In the genomic region with DNA sequence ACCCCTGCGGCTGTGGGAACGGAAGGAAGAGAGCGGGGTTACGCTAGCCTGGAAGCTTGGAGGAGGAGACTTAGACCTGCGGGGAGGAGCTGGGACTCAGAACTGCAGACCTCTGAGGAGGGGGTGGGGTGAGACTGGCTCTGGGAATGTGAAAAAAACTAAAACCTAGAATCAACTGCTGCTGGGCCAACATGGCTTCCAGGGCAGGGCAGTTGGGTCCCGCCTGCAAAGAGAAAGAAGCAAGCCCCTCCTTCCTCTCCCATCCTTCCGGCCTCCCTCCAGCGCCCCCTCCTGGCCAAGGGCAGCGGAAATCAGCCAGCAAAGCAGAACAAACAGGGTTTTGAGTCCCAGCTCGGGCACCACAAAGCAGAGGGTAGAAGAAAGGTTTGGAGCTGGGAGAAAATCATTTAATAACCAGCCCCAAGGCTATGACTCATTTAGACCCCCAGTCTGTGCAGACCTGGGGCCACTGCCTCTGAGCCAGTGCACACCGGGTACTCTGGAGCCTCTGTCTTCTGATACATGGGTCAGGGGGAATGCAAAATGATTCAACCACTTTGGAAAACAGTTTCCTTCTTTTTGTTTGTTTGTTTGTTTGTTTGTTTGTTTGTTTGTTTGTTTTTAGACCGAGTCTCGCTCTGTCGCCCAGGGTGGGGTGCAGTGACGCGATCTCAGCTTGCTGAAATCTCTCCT, we compare ENCODE assay signal across 8 cellular contexts. TPM values are rescaled to one million over a fixed set of nuclear protein-coding genes. Genes with fewer than 3 reads are reported as not detected.
DNase-seq lines count a peak whose midpoint lies in the region; ATAC-seq and TF ChIP-seq lines count a peak whose summit lies in the region.

No MANE protein-coding gene starts in this region.

- peak overlapping the region; percentile 57 for H3K4me3 ChIP-seq in BLaER1
- H3K4me3 ChIP-seq in Peyer's patch: peak overlapping the region in 1 of 4 donors; percentile 14
- no peak overlapping the region for H3K4me3 ChIP-seq in psoas muscle

- H3K9me3 Mint-ChIP-seq in activated T-helper 1 cell treated with anti-CD3 and anti-CD28 coated beads, Interleukin-12 subunit alpha, Interleukin-12 subunit beta, Interleukin-2, Interleukin-4 antibody, amounts not matched to agents 30 ng/mL and 10 ng/mL and 1 ng/mL, durations not matched to agents 14 hours and 24 hours and 36 hours: no peaks in the 10 kb centered on the region
- H3K9me3 Mint-ChIP-seq in glutamatergic neuron (ENCODE audit: unreplicated experiment): peaks cover 4% of the 10 kb centered on the region

- H3K9me3 ChIP-seq in BLaER1 (no peaks in the 10 kb centered on the region), Peyer's patch (no peaks in the 10 kb centered on the region), psoas muscle (no peaks in the 10 kb centered on the region)

- peak overlapping the region; percentile 81 for H3K4me2 ChIP-seq in BLaER1

- H3K27ac ChIP-seq in BLaER1 (peak overlapping the region; percentile 93), Peyer's patch (peak overlapping the region in 1 of 4 donors; percentile 8), psoas muscle (no peak overlapping the region)

- intact Hi-C loops in activated T-helper 1 cell treated with anti-CD3 and anti-CD28 coated beads, Interleukin-12 subunit alpha, Interleukin-12 subunit beta, Interleukin-2, Interleukin-4 antibody, amounts not matched to agents 30 ng/mL and 10 ng/mL and 1 ng/mL, durations not matched to agents 14 hours and 24 hours and 36 hours (cut with micrococcal nuclease): no loop called here
- intact Hi-C loops in psoas muscle (cut with DNase I): loop anchor here in 1 of 2 donors (10.0 kb wide), 1 partner anchor 121 kb away; no protein-coding TSS in a partner anchor

- H3K27me3 ChIP-seq in BLaER1 (no peaks in the 10 kb centered on the region), Peyer's patch (no peaks in the 10 kb centered on the region), psoas muscle (ENCODE audit: insufficient read depth in 3 of 3, low read length in 2 of 3) (peaks cover 0 to 10% (median 2%) of the 10 kb centered on the region in 3 donors)

- peaks cover 32% of the 10 kb centered on the region for H3K4me1 Mint-ChIP-seq in activated T-helper 1 cell treated with anti-CD3 and anti-CD28 coated beads, Interleukin-12 subunit alpha, Interleukin-12 subunit beta, Interleukin-2, Interleukin-4 antibody, amounts not matched to agents 30 ng/mL and 10 ng/mL and 1 ng/mL, durations not matched to agents 14 hours and 24 hours and 36 hours (ENCODE audit: low read depth)
- H3K4me1 Mint-ChIP-seq in glutamatergic neuron (ENCODE audit: low read depth, unreplicated experiment): peaks cover 8% of the 10 kb centered on the region

- no peak for TF ChIP-seq POLR2A in Peyer's patch (IDR thresholded peaks at IDR 0.05)

- H3K4me1 ChIP-seq in BLaER1 (peaks cover 94% of the 10 kb centered on the region), Peyer's patch (no peaks in the 10 kb centered on the region), psoas muscle (peaks cover 31% of the 10 kb centered on the region)

- ATAC-seq in psoas muscle (no peak), HG02884 (IDR thresholded peaks at IDR 0.05; ENCODE audit: unreplicated experiment) (no peak)

- peak overlapping the region; percentile 11 for H3K4me3 Mint-ChIP-seq in activated T-helper 1 cell treated with anti-CD3 and anti-CD28 coated beads, Interleukin-12 subunit alpha, Interleukin-12 subunit beta, Interleukin-2, Interleukin-4 antibody, amounts not matched to agents 30 ng/mL and 10 ng/mL and 1 ng/mL, durations not matched to agents 14 hours and 24 hours and 36 hours
- H3K4me3 Mint-ChIP-seq in glutamatergic neuron (ENCODE audit: unreplicated experiment): no peak overlapping the region

- peak in 5 of 6 experiments; percentile 26 to 56 (median 40) for TF ChIP-seq CTCF in Peyer's patch (IDR thresholded peaks at IDR 0.05)
- TF ChIP-seq CTCF in glutamatergic neuron (IDR thresholded peaks at IDR 0.05; ENCODE audit: partially characterized antibody, unreplicated experiment): peak; percentile 86
- TF ChIP-seq CTCF in psoas muscle (IDR thresholded peaks at IDR 0.05): peak; percentile 37

- H3K27ac Mint-ChIP-seq in activated T-helper 1 cell treated with anti-CD3 and anti-CD28 coated beads, Interleukin-12 subunit alpha, Interleukin-12 subunit beta, Interleukin-2, Interleukin-4 antibody, amounts not matched to agents 30 ng/mL and 10 ng/mL and 1 ng/mL, durations not matched to agents 14 hours and 24 hours and 36 hours: peak overlapping the region; percentile 73
- H3K27ac Mint-ChIP-seq in glutamatergic neuron (ENCODE audit: unreplicated experiment): peak overlapping the region; percentile 56

- peaks cover 12% of the 10 kb centered on the region for H3K27me3 Mint-ChIP-seq in activated T-helper 1 cell treated with anti-CD3 and anti-CD28 coated beads, Interleukin-12 subunit alpha, Interleukin-12 subunit beta, Interleukin-2, Interleukin-4 antibody, amounts not matched to agents 30 ng/mL and 10 ng/mL and 1 ng/mL, durations not matched to agents 14 hours and 24 hours and 36 hours (ENCODE audit: insufficient read depth)
- H3K27me3 Mint-ChIP-seq in glutamatergic neuron (ENCODE audit: unreplicated experiment): peaks cover 6% of the 10 kb centered on the region

- H3K36me3 Mint-ChIP-seq in activated T-helper 1 cell treated with anti-CD3 and anti-CD28 coated beads, Interleukin-12 subunit alpha, Interleukin-12 subunit beta, Interleukin-2, Interleukin-4 antibody, amounts not matched to agents 30 ng/mL and 10 ng/mL and 1 ng/mL, durations not matched to agents 14 hours and 24 hours and 36 hours (ENCODE audit: low read depth): no peaks in the 10 kb centered on the region
- no peaks in the 10 kb centered on the region for H3K36me3 Mint-ChIP-seq in glutamatergic neuron (ENCODE audit: unreplicated experiment)

- H3K36me3 ChIP-seq in BLaER1: no peaks in the 10 kb centered on the region
- no peaks in the 10 kb centered on the region for H3K36me3 ChIP-seq in Peyer's patch
- H3K36me3 ChIP-seq in psoas muscle (ENCODE audit: insufficient read depth in 1 of 2, low read depth in 1 of 2): no peaks in the 10 kb centered on the region

- H3K9ac ChIP-seq in BLaER1: peak overlapping the region; percentile 79

- WGBS in psoas muscle, 3 donors: 55 to 60% (median 58%) methylated on average over 16 of the region's 16 CpGs

- DNase-seq in H4 (ENCODE audit: low spot score): peak; percentile 56
- DNase-seq in Peyer's patch: peak in 2 of 3 donors; percentile 66 to 84
- peak; percentile 82 for DNase-seq in activated T-helper 1 cell treated with anti-CD3 and anti-CD28 coated beads, Interleukin-12 subunit alpha, Interleukin-12 subunit beta, Interleukin-2, Interleukin-4 antibody, amounts not matched to agents 30 ng/mL and 10 ng/mL and 1 ng/mL, durations not matched to agents 14 hours and 24 hours and 36 hours (ENCODE audit: low spot score)
- peak; percentile 94 for DNase-seq in glutamatergic neuron
- DNase-seq in psoas muscle: peak; percentile 71 to 84
- no peak for DNase-seq in amniotic stem cell (lab: John Stamatoyannopoulos, UW)

- H4K20me1 ChIP-seq in BLaER1: no peaks in the 10 kb centered on the region

RNA-seq across cellular contexts. Expression of a gene that starts 7.3 kb away (rescaled TPM):
- total RNA-seq in H4 (2014; rRNA removed; shearing (Covaris generic)): not detected in 2 replicates
- total RNA-seq in Peyer's patch (100 to 1,000 TPM in 1 of 4 donors, 10 to 100 TPM in 1, 1 to 10 TPM in 2; 4.4 to 175 (median 13.0) TPM), glutamatergic neuron (ENCODE audit: unreplicated experiment) (not detected), psoas muscle (1 to 10 TPM; 2.6 to 4.3 (median 3.0) TPM)
- 15.6 and 17.3 TPM in 2 replicates for total RNA-seq in activated T-helper 1 cell treated with anti-CD3 and anti-CD28 coated beads, Interleukin-12 subunit alpha, Interleukin-12 subunit beta, Interleukin-2, Interleukin-4 antibody, amounts not matched to agents 30 ng/mL and 10 ng/mL and 1 ng/mL, durations not matched to agents 14 hours and 24 hours and 36 hours
- 1 to 10 TPM; 1.5 to 1.9 (median 1.5) TPM for polyA plus RNA-seq in psoas muscle

RNA-seq across cellular contexts. Expression of a gene that starts 36.7 kb away (rescaled TPM):
- not detected in 2 replicates for total RNA-seq in H4 (2014; rRNA removed; shearing (Covaris generic))
- total RNA-seq in Peyer's patch: not detected
- total RNA-seq in activated T-helper 1 cell treated with anti-CD3 and anti-CD28 coated beads, Interleukin-12 subunit alpha, Interleukin-12 subunit beta, Interleukin-2, Interleukin-4 antibody, amounts not matched to agents 30 ng/mL and 10 ng/mL and 1 ng/mL, durations not matched to agents 14 hours and 24 hours and 36 hours: not detected in 2 replicates
- total RNA-seq in glutamatergic neuron (ENCODE audit: unreplicated experiment): not detected
- 1 to 10 TPM in 1 of 4 donors, not detected in 3; 1.1 TPM for total RNA-seq in psoas muscle
- 1 to 10 TPM in 2 of 3 donors, under 1 TPM in 1; 0.22 to 1.4 (median 1.1) TPM for polyA plus RNA-seq in psoas muscle

RNA-seq across cellular contexts. Expression of a gene that starts 59.9 kb away (rescaled TPM):
- not detected in 2 replicates for total RNA-seq in H4 (2014; rRNA removed; shearing (Covaris generic))
- total RNA-seq in Peyer's patch: 10 to 100 TPM in 1 of 4 donors, 1 to 10 TPM in 2, under 1 TPM in 1; 0.88 to 24.8 (median 4.3) TPM
- total RNA-seq in activated T-helper 1 cell treated with anti-CD3 and anti-CD28 coated beads, Interleukin-12 subunit alpha, Interleukin-12 subunit beta, Interleukin-2, Interleukin-4 antibody, amounts not matched to agents 30 ng/mL and 10 ng/mL and 1 ng/mL, durations not matched to agents 14 hours and 24 hours and 36 hours: 11.7 and 11.8 TPM in 2 replicates
- not detected for total RNA-seq in glutamatergic neuron (ENCODE audit: unreplicated experiment)
- 1 to 10 TPM; 1.0 to 1.7 (median 1.5) TPM for total RNA-seq in psoas muscle
- polyA plus RNA-seq in psoas muscle: under 1 TPM; 0.25 to 0.45 (median 0.27) TPM
